8 cellular contexts compared by ENCODE assay signal in genomic region chr5:40383719-40384651, GRCh38.
A peak's percentile ranks its signal among the peaks of the same experiment; 100 is the strongest.
DNase-seq lines count a peak whose midpoint lies in the region; ATAC-seq and TF ChIP-seq lines count a peak whose summit lies in the region.

No MANE protein-coding gene starts in this region.

- H3K27ac ChIP-seq in KMS-11 = peak overlapping the region; percentile 10; the same call in 1 of the 2 replicates
- H3K27ac ChIP-seq in sigmoid colon = no peak overlapping the region

- TF ChIP-seq EP300 in sigmoid colon (IDR thresholded peaks at IDR 0.05) = no peak

- 67 to 82% methylated on average over 3 of the region's 3 CpGs for WGBS in sigmoid colon, 2 donors

- H2AFZ ChIP-seq in KMS-11 (ENCODE audit: low read depth) = no peak overlapping the region

- no peaks in the 10 kb centered on the region for H4K20me1 ChIP-seq in KMS-11 (ENCODE audit: insufficient read depth)

- H3K36me3 ChIP-seq in KMS-11 (ENCODE audit: insufficient read depth) (no peaks in the 10 kb centered on the region), sigmoid colon (no peaks in the 10 kb centered on the region)

- H3K27me3 ChIP-seq in KMS-11 (ENCODE audit: insufficient read depth, low read depth) = no peaks in the 10 kb centered on the region
- no peaks in the 10 kb centered on the region for H3K27me3 ChIP-seq in sigmoid colon

- peaks cover 68% of the 10 kb centered on the region for H3K4me1 ChIP-seq in KMS-11 (ENCODE audit: low read depth, poor library complexity, severe bottlenecking)
- peaks cover 0 to 33% (median 13%) of the 10 kb centered on the region in 4 donors for H3K4me1 ChIP-seq in sigmoid colon

- no peak for TF ChIP-seq POLR2A in sigmoid colon (IDR thresholded peaks at IDR 0.05)

- ATAC-seq in HG03460 (IDR thresholded peaks at IDR 0.05; ENCODE audit: unreplicated experiment) = no peak

- DNase-seq in stimulated activated CD4-positive, alpha-beta T cell treated with anti-CD3 and anti-CD28 coated beads, Interleukin-4, amount 100 ng/mL, for 24 hours = peak; percentile 50
- no peak for DNase-seq in stimulated activated CD4-positive, alpha-beta T cell treated with anti-CD3 and anti-CD28 coated beads, Interleukin-2, amount 100 ng/mL, for 48 hours
- DNase-seq in dedifferentiated amniotic fluid mesenchymal stem cell (ENCODE audit: extremely low spot score) (peak; percentile 88), NCI-H187 treated with DMSO at 0.1 percent for 48 hours (lab: John Stamatoyannopoulos, UW) (no peak), NCI-H82 treated with DMSO at 0.1 percent for 48 hours (lab: John Stamatoyannopoulos, UW; ENCODE audit: unreplicated experiment) (no peak), sigmoid colon (no peak)

- H3K9me3 ChIP-seq in sigmoid colon = no peaks in the 10 kb centered on the region

- no peak for TF ChIP-seq CTCF in KMS-11 (conservative IDR thresholded peaks at IDR 0.05; ENCODE audit: low read depth, low read length)
- TF ChIP-seq CTCF in sigmoid colon (IDR thresholded peaks at IDR 0.05) = no peak

- peak overlapping the region; percentile 69 for H3K4me2 ChIP-seq in KMS-11

- H3K4me3 ChIP-seq in KMS-11 (IDR thresholded peaks at IDR 0.05; ENCODE audit: insufficient read depth, low read depth, low read length) (no peak overlapping the region), sigmoid colon (no peak overlapping the region)

- H3K79me2 ChIP-seq in KMS-11 (ENCODE audit: insufficient read depth, low read depth) = no peaks in the 10 kb centered on the region

- no peak overlapping the region for H3K9ac ChIP-seq in KMS-11

- intact Hi-C loops in sigmoid colon (cut with DNase I) = no loop called here

Comparison
In these comparisons a context has a peak if more than half of its experiments do, and no peak if none do; other contexts are left out.
1. DNase-seq: peak in stimulated activated CD4-positive, alpha-beta T cell treated with anti-CD3 and anti-CD28 coated beads, Interleukin-4, amount 100 ng/mL, for 24 hours (single experiment) and dedifferentiated amniotic fluid mesenchymal stem cell (single experiment); none in stimulated activated CD4-positive, alpha-beta T cell treated with anti-CD3 and anti-CD28 coated beads, Interleukin-2, amount 100 ng/mL, for 48 hours (0 of 2), NCI-H187 treated with DMSO at 0.1 percent for 48 hours (single experiment), NCI-H82 treated with DMSO at 0.1 percent for 48 hours (single experiment) and sigmoid colon (single experiment).